1 cellular context compared by ENCODE assay signal in the genomic region with DNA sequence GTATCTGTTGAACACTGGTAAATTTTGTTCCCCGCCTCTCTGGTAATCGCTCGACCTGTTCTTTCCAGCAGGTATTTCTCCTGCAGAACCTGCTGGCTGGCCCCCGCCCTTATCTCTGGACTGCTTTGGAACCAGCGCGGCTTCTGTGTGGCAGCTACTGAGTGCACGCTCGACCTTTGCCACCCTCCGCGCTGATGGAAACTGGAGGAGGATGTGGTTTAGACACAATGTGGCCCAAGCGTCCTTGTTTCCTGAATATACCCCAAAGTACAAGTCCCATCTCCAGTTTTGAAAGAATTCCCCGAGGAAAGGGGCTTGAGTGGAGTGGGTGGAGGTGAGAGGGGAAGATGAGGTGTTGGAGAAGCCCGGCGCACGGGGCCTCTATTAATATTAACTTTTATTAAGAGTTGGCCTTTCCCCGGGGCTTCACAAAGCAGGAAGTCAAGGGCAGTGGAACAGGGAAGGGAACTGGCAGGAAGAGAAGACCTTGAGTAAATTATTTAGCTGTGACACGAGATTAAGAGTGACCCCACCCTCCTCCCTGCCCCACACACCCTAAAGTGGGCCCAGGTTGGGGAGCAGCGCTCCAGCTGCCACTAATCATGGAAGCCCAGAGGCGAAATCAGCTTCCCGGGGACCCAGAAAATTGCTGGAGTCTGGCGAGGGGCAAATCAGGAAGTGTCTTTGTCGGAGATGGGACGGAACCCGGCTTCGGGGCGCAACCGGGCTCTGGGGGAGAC.
A peak's percentile ranks its signal among the peaks of the same experiment; 100 is the strongest.
TF ChIP-seq lines count a peak whose summit lies in the region.

No MANE protein-coding gene starts in this region.

TF ChIP-seq in H1, 55 proteins besides CTCF, POLR2A, EP300 and RAD21:
- TF ChIP-seq GTF2F1 (IDR thresholded peaks at IDR 0.05; ENCODE audit: borderline replicate concordance, low read depth, low read length): no peak
- peak; percentile 83; the same call in 1 of the 2 replicates for TF ChIP-seq SUZ12 (IDR thresholded peaks at IDR 0.05; ENCODE audit: low read length)
- TF ChIP-seq RNF2 (IDR thresholded peaks at IDR 0.05; ENCODE audit: borderline replicate concordance, low read depth, low read length, missing control alignments, poor library complexity, severe bottlenecking): peak; percentile 79
- TF ChIP-seq SIRT6 (IDR thresholded peaks at IDR 0.05; ENCODE audit: low read length): no peak
- peak; percentile 72 for TF ChIP-seq EZH2 (IDR thresholded peaks at IDR 0.05; ENCODE audit: low read depth, low read length, severe bottlenecking)
